ENCODE assay signal across 1 cellular context in the genomic region with DNA sequence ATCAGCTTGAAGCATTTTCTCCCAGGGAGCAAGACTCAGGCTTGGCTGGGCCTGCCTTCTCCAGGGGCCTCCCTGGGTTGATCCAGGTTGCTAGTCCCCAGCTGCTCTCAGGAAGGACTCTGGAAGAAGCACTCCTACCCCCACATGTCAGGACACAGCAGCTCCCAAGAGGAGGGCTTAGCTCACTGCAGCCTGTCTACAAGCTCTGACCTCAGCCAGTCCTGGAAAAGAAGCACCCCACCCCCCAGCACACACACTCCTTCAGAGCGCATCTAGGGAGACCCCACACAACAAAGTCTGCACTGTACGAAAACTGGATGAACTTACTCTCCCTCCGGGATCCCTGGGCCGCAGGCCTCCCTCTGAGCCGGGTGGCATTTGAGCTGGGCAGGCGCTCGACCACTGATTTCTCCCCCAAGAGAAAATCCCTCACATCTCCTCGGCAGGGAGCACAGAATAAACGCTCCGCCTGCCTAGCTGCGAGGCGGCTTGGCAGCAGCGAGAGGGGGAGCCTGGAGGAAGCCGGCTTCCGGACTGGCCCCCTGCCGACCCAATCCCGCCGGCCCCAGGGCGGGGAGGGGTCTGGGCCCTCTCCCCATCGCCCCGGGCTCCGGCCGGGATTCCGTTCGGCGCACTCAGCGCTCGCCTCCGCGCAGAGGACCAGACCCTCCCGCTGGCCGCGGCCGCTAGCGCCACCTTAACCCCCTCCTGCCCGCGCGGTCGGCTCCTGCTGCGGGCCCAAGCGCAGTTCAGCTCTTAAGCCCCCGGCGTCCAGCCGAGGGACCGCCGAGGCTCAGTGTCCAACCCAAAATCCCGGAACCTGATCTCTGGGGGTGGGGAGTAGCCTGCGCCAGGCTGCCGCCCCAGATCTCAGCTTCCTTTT.
TF ChIP-seq lines count a peak whose summit lies in the region.

A gene (minus strand): TSS at position 458 of the 883 bp plus-strand sequence. CDS start 1,576 bp downstream, outside the sequence.

TF ChIP-seq in HepG2, 621 proteins besides CTCF, POLR2A, EP300 and RAD21 (continued from another document):
- TF ChIP-seq, protein P1, sequence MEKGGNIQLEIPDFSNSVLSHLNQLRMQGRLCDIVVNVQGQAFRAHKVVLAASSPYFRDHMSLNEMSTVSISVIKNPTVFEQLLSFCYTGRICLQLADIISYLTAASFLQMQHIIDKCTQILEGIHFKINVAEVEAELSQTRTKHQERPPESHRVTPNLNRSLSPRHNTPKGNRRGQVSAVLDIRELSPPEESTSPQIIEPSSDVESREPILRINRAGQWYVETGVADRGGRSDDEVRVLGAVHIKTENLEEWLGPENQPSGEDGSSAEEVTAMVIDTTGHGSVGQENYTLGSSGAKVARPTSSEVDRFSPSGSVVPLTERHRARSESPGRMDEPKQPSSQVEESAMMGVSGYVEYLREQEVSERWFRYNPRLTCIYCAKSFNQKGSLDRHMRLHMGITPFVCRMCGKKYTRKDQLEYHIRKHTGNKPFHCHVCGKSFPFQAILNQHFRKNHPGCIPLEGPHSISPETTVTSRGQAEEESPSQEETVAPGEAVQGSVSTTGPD (CRISPR knock-in tag; IDR thresholded peaks at IDR 0.05), result no peak
- TF ChIP-seq EZH2 (conservative IDR thresholded peaks at IDR 0.05; ENCODE audit: low read depth, low read length) (peak; percentile 96; the same call in 1 of the 2 replicates), RFX5 (IDR thresholded peaks at IDR 0.05; ENCODE audit: low read depth, low read length) (no peak)
TF ChIP-seq in HepG2: peak in this region for 5.
